In genomic region chr18:78730564-78731422, GRCh38 we compare ENCODE assay signal across 20 cellular contexts.
DNase-seq lines count a peak whose midpoint lies in the region; ATAC-seq and TF ChIP-seq lines count a peak whose summit lies in the region.
"Had no signal": no experiment of that assay in that cellular context is flagged by ENCODE, and none has a peak within 500 bp of the region (broad histone marks: within the 10 kb centered on the region; RNA-seq: fewer than 3 reads in every experiment).

No MANE protein-coding gene starts in this region.

- H3K9me3 ChIP-seq in WERI-Rb-1 (ENCODE audit: severe bottlenecking) = no peaks in the 10 kb centered on the region
- no peaks in the 10 kb centered on the region for H3K9me3 ChIP-seq in thyroid gland
- H3K9me3 ChIP-seq: BE2C had no signal

- DNase-seq in activated effector memory CD4-positive, alpha-beta T cell treated with anti-CD3 and anti-CD28 coated beads, Interleukin-2, amount 50 U/mL, for 16 hours = peak; percentile 24
- DNase-seq in activated effector memory CD4-positive, alpha-beta T cell treated with Interleukin-2 at 50 U/mL for 16 hours = no peak
- DNase-seq in WERI-Rb-1 = peak; percentile 3
- DNase-seq in left kidney (ENCODE audit: low read depth, low spot score) = peak; percentile 84
- peak; percentile 52 to 56 for DNase-seq in thyroid gland
- DNase-seq in DMS114 treated with DMSO at 0.1 percent for 48 hours (lab: John Stamatoyannopoulos, UW; ENCODE audit: unreplicated experiment) = no peak
- no peak for DNase-seq in RWPE1 (ENCODE audit: low spot score)
- DNase-seq: 8988T; BE2C; CD4-positive, alpha-beta T cell; DMS79; MV-4-11; NCI-H1436; NCI-H2029; NCI-H2171; NCI-H446; NK-92 treated with Interleukin-12 subunit alpha and Interleukin-12 subunit beta, amount 100 ng/mL, for 24 hours had no signal

- no peak overlapping the region for H3K27ac ChIP-seq in WERI-Rb-1
- H3K27ac ChIP-seq in thyroid gland = no peak overlapping the region
- no peak overlapping the region for H3K27ac ChIP-seq in RWPE1

- no peak for TF ChIP-seq POLR2A in thyroid gland (IDR thresholded peaks at IDR 0.05)
- no peak for TF ChIP-seq POLR2A in GM18505 (IDR thresholded peaks at IDR 0.05; ENCODE audit: borderline replicate concordance, extremely low read depth, insufficient read depth, insufficient read length)

- peaks cover 4 to 11% of the 10 kb centered on the region in 2 donors for H3K4me1 ChIP-seq in thyroid gland
- H3K4me1 ChIP-seq: BE2C had no signal

- TF ChIP-seq CTCF in WERI-Rb-1 (IDR thresholded peaks at IDR 0.05; ENCODE audit: low read depth, low read length) (no peak), thyroid gland (IDR thresholded peaks at IDR 0.05) (no peak), RWPE1 (conservative IDR thresholded peaks at IDR 0.05; ENCODE audit: low read depth) (no peak)

- H3K27me3 ChIP-seq in WERI-Rb-1 (ENCODE audit: insufficient read depth, low read depth, severe bottlenecking) = no peaks in the 10 kb centered on the region
- H3K27me3 ChIP-seq in thyroid gland = no peaks in the 10 kb centered on the region

- CTCF ChIA-PET in RWPE1 (lab: Yijun Ruan, JAX) = no interaction called here

- POLR2A ChIA-PET in RWPE1 (lab: Yijun Ruan, JAX; ENCODE audit: low non-redundant PET) = no interaction called here

- 47 to 52% methylated on average over 31 of the region's 33 CpGs for WGBS in thyroid gland, 2 donors

- ATAC-seq in GM18505 (IDR thresholded peaks at IDR 0.05; ENCODE audit: unreplicated experiment) = no peak
- ATAC-seq: HCT116, K562 had no signal

- intact Hi-C loops in thyroid gland (cut with DNase I) = no loop called here

- H3K4me3 ChIP-seq in WERI-Rb-1 (ENCODE audit: low read depth, low read length) = no peak overlapping the region
- no peak overlapping the region for H3K4me3 ChIP-seq in thyroid gland (replicated peaks in 1 of 3)
- H3K4me3 ChIP-seq: K562 had no signal

- H3K36me3 ChIP-seq in WERI-Rb-1 = no peaks in the 10 kb centered on the region
- H3K36me3 ChIP-seq in thyroid gland = no peaks in the 10 kb centered on the region
- H3K36me3 ChIP-seq: BE2C had no signal

Comparison
In these comparisons a context has a peak if more than half of its experiments do, and no peak if none do; other contexts are left out.
1. DNase-seq: peak in activated effector memory CD4-positive, alpha-beta T cell treated with anti-CD3 and anti-CD28 coated beads, Interleukin-2, amount 50 U/mL, for 16 hours (single experiment), WERI-Rb-1 (single experiment), left kidney (single experiment) and thyroid gland (2 of 2); none in activated effector memory CD4-positive, alpha-beta T cell treated with Interleukin-2 at 50 U/mL for 16 hours (single experiment), DMS114 treated with DMSO at 0.1 percent for 48 hours (single experiment) and RWPE1 (single experiment).